Comparison of ENCODE assay signal across 8 cellular contexts in genomic region chr9:80175286-80175906, GRCh38.
A peak's percentile ranks its signal among the peaks of the same experiment; 100 is the strongest.
DNase-seq lines count a peak whose midpoint lies in the region; ATAC-seq and TF ChIP-seq lines count a peak whose summit lies in the region.

No MANE protein-coding gene starts in this region.

- peak; percentile 30 for DNase-seq in DMS153 treated with DMSO at 0.1 percent for 48 hours (lab: John Stamatoyannopoulos, UW; ENCODE audit: unreplicated experiment)
- DNase-seq in DMS153 (lab: John Stamatoyannopoulos, UW): no peak
- peak; percentile 1 for DNase-seq in NCI-H2227 treated with DMSO at 0.1 percent for 48 hours (lab: John Stamatoyannopoulos, UW)
- no peak for DNase-seq in breast epithelium (ENCODE audit: low spot score in 2 of 2)
- no peak for DNase-seq in lung (ENCODE audit: low spot score)
- no peak for DNase-seq in KG1 (lab: John Stamatoyannopoulos, UW)

- H3K4me1 ChIP-seq in breast epithelium (no peaks in the 10 kb centered on the region), lung (ENCODE audit: control insufficient read depth in 2 of 2, insufficient read depth in 2 of 2, low read length in 2 of 2) (no peaks in the 10 kb centered on the region)

- ATAC-seq in GM21825 (IDR thresholded peaks at IDR 0.05; ENCODE audit: unreplicated experiment) (peak; percentile 55), lung (ENCODE audit: insufficient read depth, low FRiP score) (no peak), HG03108 (IDR thresholded peaks at IDR 0.05; ENCODE audit: unreplicated experiment) (no peak)

- H3K27ac ChIP-seq in breast epithelium (no peak overlapping the region), lung (ENCODE audit: low read depth in 1 of 2, low read length in 1 of 2) (no peak overlapping the region)

- WGBS in lung, 2 donors: 0 to 3% methylated on average over 1 of the region's 1 CpG

- no peaks in the 10 kb centered on the region for H3K27me3 ChIP-seq in breast epithelium
- no peaks in the 10 kb centered on the region for H3K27me3 ChIP-seq in lung (ENCODE audit: control insufficient read depth, insufficient read depth)

- H3K9me3 ChIP-seq in breast epithelium (peaks cover 7 to 20% of the 10 kb centered on the region in 2 donors), lung (ENCODE audit: control insufficient read depth in 2 of 2, insufficient read depth in 1 of 2, low read length in 1 of 2) (peaks cover 0 to 5% of the 10 kb centered on the region in 2 donors)

- intact Hi-C loops in breast epithelium (cut with DNase I; ENCODE audit: low total_unique reads): no loop called here

- no peak for TF ChIP-seq POLR2A in breast epithelium (IDR thresholded peaks at IDR 0.05)

- H3K36me3 ChIP-seq in breast epithelium: no peaks in the 10 kb centered on the region
- no peaks in the 10 kb centered on the region for H3K36me3 ChIP-seq in lung (ENCODE audit: control insufficient read depth in 2 of 2, insufficient read depth in 2 of 2, low read length in 2 of 2)

- no peak overlapping the region for H3K4me3 ChIP-seq in breast epithelium
- no peak overlapping the region for H3K4me3 ChIP-seq in lung

- peak; percentile 48 to 65 (median 64) for TF ChIP-seq CTCF in breast epithelium (IDR thresholded peaks at IDR 0.05)
- peak; percentile 53 for TF ChIP-seq CTCF in lung (IDR thresholded peaks at IDR 0.05; ENCODE audit: control extremely low read depth, extremely low read depth)

Comparison
In these comparisons a context has a peak if more than half of its experiments do, and no peak if none do; other contexts are left out.
1. DNase-seq: peak in DMS153 treated with DMSO at 0.1 percent for 48 hours (single experiment) and NCI-H2227 treated with DMSO at 0.1 percent for 48 hours (single experiment); none in DMS153 (single experiment), breast epithelium (0 of 2), lung (single experiment) and KG1 (single experiment).